19 cellular contexts compared by ENCODE assay signal in genomic region chr14:57087841-57088240, GRCh38.
DNase-seq lines count a peak whose midpoint lies in the region; ATAC-seq and FAIRE-seq lines count a peak whose summit lies in the region.
"Had no signal": no experiment of that assay in that cellular context is flagged by ENCODE, and none has a peak within 500 bp of the region (broad histone marks: within the 10 kb centered on the region; RNA-seq: fewer than 3 reads in every experiment).

No MANE protein-coding gene starts in this region.

- FAIRE-seq in urothelium cell line (lab: Jason Lieb, UNC) = peak; percentile 46
- no peak for FAIRE-seq in GM19239 (lab: Jason Lieb, UNC)
- FAIRE-seq: A204.1, HepG2 had no signal

- no peak for ATAC-seq in left ventricle myocardium superior
- ATAC-seq: HepG2 had no signal

- DNase-seq in G401 (ENCODE audit: low spot score) = peak; percentile 96
- peak; percentile 42 for DNase-seq in NCI-H1694 treated with DMSO at 0.1 percent for 48 hours (lab: John Stamatoyannopoulos, UW)
- peak; percentile 95 for DNase-seq in cerebellar cortex (ENCODE audit: low spot score)
- DNase-seq in urothelium cell line (ENCODE audit: low spot score) = no peak
- no peak for DNase-seq in GM19239 (ENCODE audit: insufficient read length, low spot score)
- DNase-seq in activated gamma-delta T cell (lab: John Stamatoyannopoulos, UW) = no peak
- no peak for DNase-seq in left ventricle myocardium superior
- DNase-seq: ACHN; BE2C; CD4-positive, CD25-positive, alpha-beta regulatory T cell; CD8-positive, alpha-beta memory T cell; COR-L47; DMS153; DMS79; GF-D8; GOT3; H9 had no signal

- in situ Hi-C loops in G401 (cut with HindIII; ENCODE audit: low sequenced_read_pairs) = no loop called here

- intact Hi-C loops in left ventricle myocardium superior (cut with micrococcal nuclease) = no loop called here

Comparison
In these comparisons a context has a peak if more than half of its experiments do, and no peak if none do; other contexts are left out.
1. DNase-seq: peak in G401 (single experiment), NCI-H1694 treated with DMSO at 0.1 percent for 48 hours (single experiment) and cerebellar cortex (single experiment); none in urothelium cell line (single experiment), GM19239 (single experiment), activated gamma-delta T cell (single experiment) and left ventricle myocardium superior (single experiment).